In genomic region chr3:186889698-186890097, GRCh38 we compare ENCODE assay signal across 14 cellular contexts. TPM values are rescaled to one million over a fixed set of nuclear protein-coding genes. Genes with fewer than 3 reads are reported as not detected.
"Had no signal": no experiment of that assay in that cellular context is flagged by ENCODE, and none has a peak within 500 bp of the region (broad histone marks: within the 10 kb centered on the region; RNA-seq: fewer than 3 reads in every experiment).

No MANE protein-coding gene starts in this region.

RNA-seq across cellular contexts. Expression of gene ADIPOQ, which starts 47.2 kb away (rescaled TPM):
- total RNA-seq: activated CD4-positive, alpha-beta memory T cell treated with anti-CD3 and anti-CD28 coated beads, Interleukin-2, amount 10 ng/mL, durations not matched to agents 7 days and 5 days; activated CD4-positive, alpha-beta T cell treated with anti-CD3 and anti-CD28 coated beads for 36 hours; activated CD4-positive, alpha-beta T cell treated with anti-CD3 and anti-CD28 coated beads, Interleukin-2, amount 10 ng/mL, durations not matched to agents 7 days and 5 days; activated CD8-positive, alpha-beta memory T cell treated with anti-CD3 and anti-CD28 coated beads, Interleukin-2, amount 10 ng/mL, durations not matched to agents 7 days and 5 days; activated CD8-positive, alpha-beta T cell treated with anti-CD3 and anti-CD28 coated beads, Interleukin-2, amount 10 ng/mL, durations not matched to agents 7 days and 5 days; activated naive CD8-positive, alpha-beta T cell treated with anti-CD3 and anti-CD28 coated beads, Interleukin-2, amount 10 ng/mL, durations not matched to agents 7 days and 5 days; activated T-helper 2 cell treated with anti-CD3 and anti-CD28 coated beads, Interferon-gamma antibody, Interleukin-2, Interleukin-4, amounts not matched to agents 10 μg/mL and 5 μg/mL and 100 μg/mL, durations not matched to agents 14 hours and 24 hours and 36 hours; bronchial epithelial cell; cardiac muscle cell; T-cell; T-helper 1 cell treated with Interleukin-12 subunit alpha and Interleukin-12 subunit beta and Interleukin-4 antibody, amounts not matched to agents 30 ng/mL and 1 ng/mL, for 36 hours; T-helper 17 cell; T-helper 2 cell treated with Interferon-gamma antibody and Interleukin-4, amounts not matched to agents 100 ng/mL and 5 ng/mL, for 36 hours; WTC11 had no signal
- polyA plus RNA-seq: cardiac muscle cell had no signal
